14 cellular contexts compared by ENCODE assay signal in the genomic region with DNA sequence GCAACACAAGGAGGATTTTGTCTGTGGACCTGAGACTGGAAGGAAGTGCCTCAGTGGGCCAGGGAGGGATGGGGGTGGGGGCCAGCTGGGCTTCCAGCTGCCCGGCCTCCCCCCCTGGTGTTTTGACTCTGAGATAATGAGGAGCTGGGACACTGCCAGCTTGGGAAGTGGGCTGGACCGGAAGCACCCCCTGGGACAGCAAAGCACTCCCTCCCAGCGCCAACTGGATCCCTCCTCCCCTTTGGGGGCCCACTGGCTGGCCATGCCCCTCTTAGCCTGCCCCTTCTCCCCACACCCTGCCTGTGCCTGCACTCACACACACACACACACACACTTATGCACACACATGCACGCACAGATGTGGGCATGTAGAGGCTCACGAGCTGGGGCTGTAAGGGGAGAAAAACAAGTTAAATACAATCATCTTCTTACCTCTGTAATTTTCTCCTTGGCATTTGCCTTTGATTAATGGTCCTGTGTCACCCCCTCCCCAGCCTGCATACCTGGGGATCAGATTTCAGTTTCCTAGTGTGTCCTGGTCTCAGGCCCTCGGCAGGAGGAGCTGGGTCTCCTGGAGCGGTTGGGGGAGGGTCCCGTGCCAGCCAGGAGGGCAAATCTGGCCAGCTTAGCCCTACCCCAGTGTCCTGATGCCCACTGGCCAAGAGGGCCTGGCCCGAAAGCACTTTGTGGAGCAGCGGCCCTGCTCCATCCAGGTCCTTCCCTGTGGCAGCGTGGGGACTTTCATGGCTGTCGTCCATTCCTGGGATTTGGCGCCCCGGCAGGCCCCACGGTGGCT. TPM values are rescaled to one million over a fixed set of nuclear protein-coding genes. Genes with fewer than 3 reads are reported as not detected.
DNase-seq lines count a peak whose midpoint lies in the region; ATAC-seq, FAIRE-seq and TF ChIP-seq lines count a peak whose summit lies in the region.
"Had no signal": no experiment of that assay in that cellular context is flagged by ENCODE, and none has a peak within 500 bp of the region (broad histone marks: within the 10 kb centered on the region; RNA-seq: fewer than 3 reads in every experiment).

No MANE protein-coding gene starts in this region.

- peak overlapping the region; percentile 37 for H2BK15ac ChIP-seq in mesenchymal stem cell (ENCODE audit: low read depth, poor library complexity, severe bottlenecking)

- H3K4me1 Mint-ChIP-seq in astrocyte (ENCODE audit: low read depth, unreplicated experiment), result peaks cover 51% of the 10 kb centered on the region

- peak overlapping the region; percentile 69 for H2BK5ac ChIP-seq in mesenchymal stem cell (ENCODE audit: low read depth, low read length, poor library complexity, severe bottlenecking)

- H3K18ac ChIP-seq in mesenchymal stem cell (ENCODE audit: low read depth in 1 of 2, low read length in 2 of 2), result peak overlapping the region; percentile 60 to 76

- intact Hi-C loops in vagina (cut with DNase I), result no loop called here

- H3F3A ChIP-seq in SK-N-SH (replicated peaks; ENCODE audit: insufficient read depth), result peaks cover 9% of the 10 kb centered on the region

- H2AK5ac ChIP-seq in mesenchymal stem cell (ENCODE audit: low read length, severe bottlenecking), result peak overlapping the region; percentile 97

- peak overlapping the region in 1 of 2 experiments; percentile 99; a peak in 2 of 4 replicates for H3K27ac ChIP-seq in SK-N-SH (ENCODE audit: low read depth in 2 of 2, low read length in 1 of 2)
- H3K27ac ChIP-seq in astrocyte (ENCODE audit: low read depth, low read length), result no peak overlapping the region
- peak overlapping the region; percentile 96 for H3K27ac ChIP-seq in mesenchymal stem cell (ENCODE audit: low read length, poor library complexity, severe bottlenecking)
- peak overlapping the region; percentile 20 for H3K27ac ChIP-seq in vagina

- H3K27ac Mint-ChIP-seq in astrocyte (ENCODE audit: unreplicated experiment), result peak overlapping the region; percentile 72

- H3K4me3 Mint-ChIP-seq in astrocyte (ENCODE audit: unreplicated experiment), result peak overlapping the region; percentile 79
- H3K4me3 Mint-ChIP-seq: naive thymus-derived CD4-positive, alpha-beta T cell had no signal

- peak overlapping the region; percentile 79 for H4K8ac ChIP-seq in mesenchymal stem cell (ENCODE audit: low read length)

- H3K79me1 ChIP-seq in mesenchymal stem cell (replicated peaks; ENCODE audit: low read length, poor library complexity, severe bottlenecking), result peaks cover 4% of the 10 kb centered on the region

- peaks cover 3% of the 10 kb centered on the region for H3K27me3 Mint-ChIP-seq in astrocyte (ENCODE audit: low read depth, unreplicated experiment)

- H3K14ac ChIP-seq in mesenchymal stem cell (ENCODE audit: low read length in 2 of 2), result no peak overlapping the region

- H3K36me3 ChIP-seq in SK-N-SH (replicated peaks in 1 of 2; ENCODE audit: control insufficient read depth in 1 of 2, insufficient read depth in 2 of 2, low read length in 1 of 2) (no peaks in the 10 kb centered on the region), astrocyte (ENCODE audit: insufficient read depth, low read length) (no peaks in the 10 kb centered on the region), mesenchymal stem cell (ENCODE audit: control insufficient read depth in 1 of 2, insufficient read depth in 2 of 2, low read depth in 1 of 2, low read length in 2 of 2) (peaks cover 0 to 20% of the 10 kb centered on the region in 2 experiments), vagina (no peaks in the 10 kb centered on the region)

- WGBS in SK-N-SH (ENCODE audit: low lambda C conversion rate), result 78% methylated on average over 9 of the region's 15 CpGs
- WGBS in mesenchymal stem cell, result 27% methylated on average over 12 of the region's 15 CpGs

- TF ChIP-seq EP300 in SK-N-SH (IDR thresholded peaks at IDR 0.05; ENCODE audit: borderline replicate concordance in 1 of 2, low read depth in 1 of 2, low read length in 1 of 2), result no peak

- DNase-seq in SK-N-SH (peak; percentile 58), astrocyte (ENCODE audit: low read depth) (no peak), mesenchymal stem cell (peak; percentile 23), vagina (ENCODE audit: extremely low spot score in 2 of 2) (peak in 1 of 2 donors; percentile 87), GM20000 (ENCODE audit: low spot score) (no peak), NCI-H748 treated with DMSO at 0.1 percent for 48 hours (lab: John Stamatoyannopoulos, UW) (no peak), RPMI8226 (no peak)
- DNase-seq: activated CD4-positive, alpha-beta T cell treated with anti-CD3 and anti-CD28 coated beads for 1 hour; activated naive CD4-positive, alpha-beta T cell treated with Interleukin-2 at 50 U/mL for 16 hours; effector CD8-positive, alpha-beta T cell; NCI-H187; SHP77 treated with DMSO at 0.1 percent for 48 hours had no signal

- FAIRE-seq in astrocyte (lab: Jason Lieb, UNC), result no peak

- POLR2A ChIA-PET in SK-N-SH (lab: Yijun Ruan, JAX), result interaction anchor here (0.6 to 1.4 kb wide), 4 partner anchors 13 to 492 kb away, joined by 3 to 4 read pairs (median 3); no protein-coding TSS in a partner anchor

- H4K20me1 ChIP-seq in SK-N-SH (ENCODE audit: insufficient read depth) (peaks cover 35% of the 10 kb centered on the region; the same call in 1 of the 2 replicates), astrocyte (ENCODE audit: insufficient read depth, low read length) (peaks cover 68% of the 10 kb centered on the region)

- H3K36me3 Mint-ChIP-seq in astrocyte (ENCODE audit: low read depth, unreplicated experiment), result peaks cover 6% of the 10 kb centered on the region
- H3K36me3 Mint-ChIP-seq: naive thymus-derived CD4-positive, alpha-beta T cell had no signal

- H3K4me1 ChIP-seq in SK-N-SH (ENCODE audit: control insufficient read depth in 1 of 2, insufficient read depth in 2 of 2, low read depth in 1 of 2, low read length in 1 of 2) (peaks cover 40 to 76% of the 10 kb centered on the region in 2 experiments), astrocyte (ENCODE audit: insufficient read depth, low read length) (peaks cover 33% of the 10 kb centered on the region), mesenchymal stem cell (ENCODE audit: control insufficient read depth, insufficient read depth, low read depth, low read length) (peaks cover 76% of the 10 kb centered on the region), vagina (peaks cover 74% of the 10 kb centered on the region)

- H4K91ac ChIP-seq in mesenchymal stem cell (ENCODE audit: low read length), result peak overlapping the region; percentile 80

- H3K23ac ChIP-seq in mesenchymal stem cell (ENCODE audit: low read length in 2 of 2), result no peak overlapping the region

- H3K27me3 ChIP-seq in SK-N-SH (ENCODE audit: insufficient read depth) (no peaks in the 10 kb centered on the region), astrocyte (ENCODE audit: insufficient read depth, low read length) (no peaks in the 10 kb centered on the region), mesenchymal stem cell (ENCODE audit: control insufficient read depth in 1 of 2, insufficient read depth in 1 of 2, low read length in 2 of 2) (peaks cover under 1 to 11% of the 10 kb centered on the region in 2 experiments), vagina (no peaks in the 10 kb centered on the region)

- no peaks in the 10 kb centered on the region for H3K79me2 ChIP-seq in SK-N-SH (ENCODE audit: insufficient read depth)
- H3K79me2 ChIP-seq in astrocyte (ENCODE audit: insufficient read depth, low read length), result peaks cover 23% of the 10 kb centered on the region

- TF ChIP-seq POLR2A in vagina (IDR thresholded peaks at IDR 0.05), result no peak

- no peak overlapping the region for H2BK120ac ChIP-seq in mesenchymal stem cell (ENCODE audit: low read depth, low read length)

- H3K4ac ChIP-seq in mesenchymal stem cell (ENCODE audit: low read depth in 1 of 2, low read length in 2 of 2), result peak overlapping the region in 1 of 2 experiments; percentile 8

- H3K9me3 ChIP-seq in SK-N-SH (no peaks in the 10 kb centered on the region), astrocyte (ENCODE audit: insufficient read depth, low read depth, low read length) (no peaks in the 10 kb centered on the region), mesenchymal stem cell (ENCODE audit: control insufficient read depth, low read length) (no peaks in the 10 kb centered on the region), vagina (no peaks in the 10 kb centered on the region)

- TF ChIP-seq CTCF in SK-N-SH (IDR thresholded peaks at IDR 0.05) (no peak), astrocyte (IDR thresholded peaks at IDR 0.05; ENCODE audit: insufficient read depth, low read depth, low read length) (no peak), vagina (IDR thresholded peaks at IDR 0.05) (no peak), GM20000 (IDR thresholded peaks at IDR 0.05; ENCODE audit: extremely low read depth, missing control alignments) (no peak)

- no peak for TF ChIP-seq RAD21 in SK-N-SH (IDR thresholded peaks at IDR 0.05; ENCODE audit: low read length)

- H3K9me3 Mint-ChIP-seq in astrocyte (ENCODE audit: unreplicated experiment), result no peaks in the 10 kb centered on the region
- H3K9me3 Mint-ChIP-seq: naive thymus-derived CD4-positive, alpha-beta T cell had no signal

- CTCF ChIA-PET in SK-N-SH (lab: Yijun Ruan, JAX), result interaction anchor here (1.4 to 7.9 kb wide), 5 partner anchors 21 to 184 kb away, joined by 3 to 58 read pairs (median 15); no protein-coding TSS in a partner anchor

- H3K9ac ChIP-seq in SK-N-SH (no peak overlapping the region), astrocyte (ENCODE audit: low read length) (peak overlapping the region; percentile 10), mesenchymal stem cell (ENCODE audit: low read length) (no peak overlapping the region)

- H3K4me3 ChIP-seq in SK-N-SH (ENCODE audit: low read depth in 2 of 2, low read length in 1 of 2) (no peak overlapping the region; a peak in 1 of 4 replicates), astrocyte (ENCODE audit: insufficient read depth, low read depth, low read length) (no peak overlapping the region), mesenchymal stem cell (ENCODE audit: insufficient read depth in 1 of 2, low read depth in 1 of 2, low read length in 2 of 2) (no peak overlapping the region), vagina (no peak overlapping the region)

- H3K9me2 ChIP-seq in SK-N-SH, result no peaks in the 10 kb centered on the region

- H3K4me2 ChIP-seq in SK-N-SH (no peak overlapping the region; the same call in 1 of the 2 replicates), astrocyte (ENCODE audit: low read length) (peak overlapping the region; percentile 16), mesenchymal stem cell (ENCODE audit: low read length, poor library complexity, severe bottlenecking) (peak overlapping the region; percentile 18)

- ATAC-seq in SK-N-SH treated with all-trans-retinoic acid at 6 μM for 48 hours, result no peak
- ATAC-seq: naive thymus-derived CD4-positive, alpha-beta T cell had no signal

- peak overlapping the region; percentile 1 to 9 for H2BK12ac ChIP-seq in mesenchymal stem cell (ENCODE audit: low read length in 2 of 2)

- H2AFZ ChIP-seq in SK-N-SH (ENCODE audit: low read depth) (no peak overlapping the region), astrocyte (ENCODE audit: low read depth, low read length) (no peak overlapping the region), mesenchymal stem cell (ENCODE audit: low read depth, low read length) (no peak overlapping the region)

RNA-seq across cellular contexts. Expression of gene ITM2C, which starts 3.6 kb away (rescaled TPM):
- 288 and 290 TPM in 2 replicates for polyA plus RNA-seq in SK-N-SH (2012; rRNA removed)
- polyA plus RNA-seq in SK-N-SH (2012; cell fraction: cytosol; rRNA removed), result 120 and 202 TPM in 2 replicates
- 97.8 and 154 TPM in 2 replicates for polyA plus RNA-seq in SK-N-SH (2012; cell fraction: nucleus; rRNA removed)
- total RNA-seq in astrocyte (458 and 582 TPM in 2 replicates), vagina (86.2 TPM)
- 311 TPM for polyA plus RNA-seq in mesenchymal stem cell (2013, experiment 1 of 2)
- polyA plus RNA-seq in mesenchymal stem cell (2013, experiment 2 of 2), result 325 TPM

RNA-seq across cellular contexts. Expression of gene GPR55, which starts 56.7 kb away (rescaled TPM):
- polyA plus RNA-seq in SK-N-SH (2012; rRNA removed), result not detected in 2 replicates
- not detected in 2 replicates for polyA plus RNA-seq in SK-N-SH (2012; cell fraction: cytosol; rRNA removed)
- polyA plus RNA-seq in SK-N-SH (2012; cell fraction: nucleus; rRNA removed), result 0.02 and 0.04 TPM in 2 replicates
- total RNA-seq in astrocyte, result 0.12 TPM in 1 of 2 replicates, not detected in the other
- polyA plus RNA-seq in mesenchymal stem cell (2013, experiment 1 of 2), result not detected
- 0.01 TPM for polyA plus RNA-seq in mesenchymal stem cell (2013, experiment 2 of 2)
- 2.7 TPM for total RNA-seq in vagina

Comparison
In these comparisons a context has a peak if more than half of its experiments do, and no peak if none do; other contexts are left out.
1. DNase-seq: peak in SK-N-SH (single experiment) and mesenchymal stem cell (single experiment); none in astrocyte (single experiment), GM20000 (single experiment), NCI-H748 treated with DMSO at 0.1 percent for 48 hours (single experiment) and RPMI8226 (single experiment).